Comparison of ENCODE assay signal across 8 cellular contexts in genomic region chr12:58775396-58775795, GRCh38.
"Had no signal": no experiment of that assay in that cellular context is flagged by ENCODE, and none has a peak within 500 bp of the region (broad histone marks: within the 10 kb centered on the region; RNA-seq: fewer than 3 reads in every experiment).

No MANE protein-coding gene starts in this region.

- ATAC-seq: GM23338, K562 had no signal

- DNase-seq: H9, HCEC 1CT, IMR-90 had no signal

- H3K27ac ChIP-seq: HL-60 had no signal

- H3K4me3 ChIP-seq: GM23338, K562 had no signal

- FAIRE-seq: H1, H54, K562 had no signal
